In the genomic region with DNA sequence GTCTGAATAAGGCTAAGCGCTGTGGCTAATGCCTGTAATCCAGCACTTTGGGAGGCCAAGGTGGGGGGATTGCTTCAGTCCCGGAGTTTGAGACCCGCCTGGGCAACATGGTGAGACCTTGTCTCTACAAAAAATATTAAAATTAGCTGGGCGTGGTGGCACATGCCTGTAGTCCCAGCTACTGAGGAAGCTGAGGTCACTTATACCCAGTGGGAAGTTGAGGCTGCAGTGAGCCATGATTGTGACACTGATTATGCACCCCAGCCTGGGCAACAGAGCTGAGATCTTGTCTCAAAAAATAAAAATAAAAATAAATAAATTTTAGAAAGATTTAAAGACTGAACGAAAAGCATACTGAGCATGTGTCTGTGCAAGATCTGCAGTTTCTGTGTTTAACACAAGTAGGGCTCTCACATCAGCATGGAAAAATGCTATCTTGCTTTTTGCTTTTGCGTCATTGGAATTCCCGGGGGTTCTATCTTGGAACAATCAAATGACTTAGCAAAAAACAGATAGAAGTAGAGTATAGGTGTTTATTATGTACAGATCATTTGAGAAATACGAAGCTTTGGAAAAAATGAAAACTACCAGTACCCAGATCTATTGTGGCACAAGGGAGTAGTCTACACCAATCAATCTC, we compare ENCODE assay signal across 24 cellular contexts.
DNase-seq lines count a peak whose midpoint lies in the region; ATAC-seq and TF ChIP-seq lines count a peak whose summit lies in the region.
"Had no signal": no experiment of that assay in that cellular context is flagged by ENCODE, and none has a peak within 500 bp of the region (broad histone marks: within the 10 kb centered on the region; RNA-seq: fewer than 3 reads in every experiment).

No MANE protein-coding gene starts in this region.

- ATAC-seq in sciatic nerve (peak; percentile 42), GM18907 (IDR thresholded peaks at IDR 0.05; ENCODE audit: unreplicated experiment) (no peak)
- ATAC-seq: HepG2 had no signal

- no peak overlapping the region for H3K4me3 ChIP-seq in fibroblast of pulmonary artery (replicated peaks; ENCODE audit: low read depth, low read length)
- no peak overlapping the region for H3K4me3 ChIP-seq in left ventricle myocardium inferior
- H3K4me3 ChIP-seq: BLaER1 treated with 17β-estradiol and CSF1 and Interleukin-3, amounts not matched to agents 10 nM and 100 nM; HAP-1; SJCRH30 had no signal

- H3K27me3 ChIP-seq in left ventricle myocardium inferior (ENCODE audit: low read depth) = no peaks in the 10 kb centered on the region
- H3K27me3 ChIP-seq: BLaER1 treated with 17β-estradiol and CSF1 and Interleukin-3, amounts not matched to agents 10 nM and 100 nM; SJCRH30 had no signal

- no peaks in the 10 kb centered on the region for H3K36me3 ChIP-seq in left ventricle myocardium inferior
- H3K36me3 ChIP-seq: BLaER1 treated with 17β-estradiol and CSF1 and Interleukin-3, amounts not matched to agents 10 nM and 100 nM; HAP-1; SJCRH30 had no signal

- no peak overlapping the region for H3K27ac Mint-ChIP-seq in nephron progenitor cell
- H3K27ac Mint-ChIP-seq: CD4-positive, alpha-beta T cell; HFFc6 had no signal

- H3K4me3 Mint-ChIP-seq in nephron progenitor cell = no peak overlapping the region
- H3K4me3 Mint-ChIP-seq: CD4-positive, alpha-beta T cell; HFFc6 had no signal

- peak; percentile 90 for DNase-seq in NCI-H460 (ENCODE audit: extremely low read depth, low read depth)
- peak; percentile 48 for DNase-seq in fibroblast of pulmonary artery (ENCODE audit: low read depth)
- no peak for DNase-seq in left ventricle myocardium inferior
- no peak for DNase-seq in sciatic nerve (ENCODE audit: low spot score)
- DNase-seq in putamen (ENCODE audit: low spot score) = no peak
- no peak for DNase-seq in nephron progenitor cell
- DNase-seq: AML-193; CD4-positive, alpha-beta T cell; GOT3; HFFc6; Karpas-422; NCI-H1092 treated with DMSO at 0.1 percent for 48 hours; NCI-H1436; NCI-H187; NCI-H2081 treated with DMSO at 0.1 percent for 48 hours; NCI-H2171; NCI-H226; NCI-H524; NCI-H774; SJCRH30 had no signal

- peaks cover 9% of the 10 kb centered on the region for H3K4me1 Mint-ChIP-seq in nephron progenitor cell

- peaks cover 6% of the 10 kb centered on the region for H3K4me1 ChIP-seq in left ventricle myocardium inferior
- H3K4me1 ChIP-seq: BLaER1 treated with 17β-estradiol and CSF1 and Interleukin-3, amounts not matched to agents 10 nM and 100 nM had no signal

- peaks cover 6% of the 10 kb centered on the region for H3K9me3 ChIP-seq in left ventricle myocardium inferior (replicated peaks)
- H3K9me3 ChIP-seq: SJCRH30 had no signal

- TF ChIP-seq CTCF in fibroblast of pulmonary artery (IDR thresholded peaks at IDR 0.05; ENCODE audit: low read length, missing control alignments) (no peak), left ventricle myocardium inferior (IDR thresholded peaks at IDR 0.05; ENCODE audit: borderline replicate concordance) (no peak), nephron progenitor cell (IDR thresholded peaks at IDR 0.05) (no peak)

- H3K27ac ChIP-seq in left ventricle myocardium inferior (replicated peaks) = peak overlapping the region; percentile 64
- H3K27ac ChIP-seq: BLaER1 treated with 17β-estradiol and CSF1 and Interleukin-3, amounts not matched to agents 10 nM and 100 nM; SJCRH30 had no signal

- peaks cover 4% of the 10 kb centered on the region for H3K36me3 Mint-ChIP-seq in nephron progenitor cell (ENCODE audit: low read depth)

- intact Hi-C loops in left ventricle myocardium inferior (cut with micrococcal nuclease) = no loop called here
- intact Hi-C loops in sciatic nerve (cut with DNase I) = loop anchor here (5.0 kb wide), 1 partner anchor 227 kb away; no protein-coding TSS in a partner anchor

- no peaks in the 10 kb centered on the region for H3K27me3 Mint-ChIP-seq in nephron progenitor cell (ENCODE audit: low read depth, poor library complexity)

- peaks cover 5% of the 10 kb centered on the region for H3K9me3 Mint-ChIP-seq in nephron progenitor cell
- H3K9me3 Mint-ChIP-seq: CD4-positive, alpha-beta T cell; HFFc6 had no signal

Comparison
In these comparisons a context has a peak if more than half of its experiments do, and no peak if none do; other contexts are left out.
1. DNase-seq: peak in NCI-H460 (single experiment) and fibroblast of pulmonary artery (single experiment); none in left ventricle myocardium inferior (single experiment), sciatic nerve (single experiment), putamen (single experiment) and nephron progenitor cell (single experiment).